ENCODE assay signal across 10 cellular contexts in genomic region chr9:79477955-79478751, GRCh38.
A peak's percentile ranks its signal among the peaks of the same experiment; 100 is the strongest.
DNase-seq lines count a peak whose midpoint lies in the region; ATAC-seq, FAIRE-seq and TF ChIP-seq lines count a peak whose summit lies in the region.
"Had no signal": no experiment of that assay in that cellular context is flagged by ENCODE, and none has a peak within 500 bp of the region (broad histone marks: within the 10 kb centered on the region; RNA-seq: fewer than 3 reads in every experiment).

No MANE protein-coding gene starts in this region.

- H3K27me3 Mint-ChIP-seq in CD4-positive, alpha-beta T cell = no peaks in the 10 kb centered on the region
- no peaks in the 10 kb centered on the region for H3K27me3 Mint-ChIP-seq in CD14-positive monocyte (ENCODE audit: low read depth in 3 of 3)

- H3K27me3 ChIP-seq in CD4-positive, alpha-beta T cell (ENCODE audit: control insufficient read depth, insufficient read depth, low read length) = no peaks in the 10 kb centered on the region
- H3K27me3 ChIP-seq in iPS DF 6.9 (ENCODE audit: control insufficient read depth, insufficient read depth, low read length) = no peaks in the 10 kb centered on the region

- no peaks in the 10 kb centered on the region for H3K9me3 ChIP-seq in CD4-positive, alpha-beta T cell (ENCODE audit: control insufficient read depth, low read length)
- H3K9me3 ChIP-seq in iPS DF 6.9 (ENCODE audit: control insufficient read depth, insufficient read depth, low read length) = no peaks in the 10 kb centered on the region

- no peaks in the 10 kb centered on the region for H3K4me1 Mint-ChIP-seq in CD4-positive, alpha-beta T cell (ENCODE audit: low read depth)
- peaks cover 2% of the 10 kb centered on the region for H3K4me1 Mint-ChIP-seq in CD14-positive monocyte

- H3K36me3 ChIP-seq in iPS DF 6.9 (ENCODE audit: control insufficient read depth, insufficient read depth, low read length) = no peaks in the 10 kb centered on the region

- no peaks in the 10 kb centered on the region for H3K9me3 Mint-ChIP-seq in CD4-positive, alpha-beta T cell
- peaks cover 0 to 4% (median 0%) of the 10 kb centered on the region in 7 donors for H3K9me3 Mint-ChIP-seq in CD14-positive monocyte

- CTCF ChIA-PET in CD4-positive, alpha-beta T cell (lab: Charles Lee) = interaction anchor here (1.0 to 1.3 kb wide), 2 partner anchors 8 to 11 kb away, joined by 3 read pairs; no protein-coding TSS in a partner anchor

- intact Hi-C loops in CD4-positive, alpha-beta T cell (cut with DNase I, micrococcal nuclease) = loop anchor here (5.0 to 10.0 kb wide), 3 partner anchors 87 to 469 kb away; no protein-coding TSS in a partner anchor
- intact Hi-C loops in CD14-positive monocyte (cut with micrococcal nuclease) = no loop called here

- TF ChIP-seq CTCF in CD4-positive, alpha-beta T cell (IDR thresholded peaks at IDR 0.05) = peak; percentile 51
- TF ChIP-seq CTCF in CD14-positive monocyte (IDR thresholded peaks at IDR 0.05) = no peak

- no peak overlapping the region for H3K4me3 Mint-ChIP-seq in CD4-positive, alpha-beta T cell
- H3K4me3 Mint-ChIP-seq in CD14-positive monocyte = no peak overlapping the region

- H3K27ac ChIP-seq in CD4-positive, alpha-beta T cell (ENCODE audit: low read depth, low read length) = no peak overlapping the region
- no peak overlapping the region for H3K27ac ChIP-seq in iPS DF 6.9 (ENCODE audit: low read length)

- peak; percentile 62 for ATAC-seq in CD4-positive, alpha-beta T cell (ENCODE audit: poor library complexity)
- ATAC-seq in GM19043 (IDR thresholded peaks at IDR 0.05; ENCODE audit: low read depth, unreplicated experiment) = peak; percentile 56
- ATAC-seq: K562 had no signal

- no peak for FAIRE-seq in urothelium cell line (lab: Jason Lieb, UNC)
- FAIRE-seq: K562 had no signal

- in situ Hi-C loops in ACHN (cut with HindIII; ENCODE audit: low pct_ligation_motif_present, low pct_unique_long_range_greater_than_20kb, low sequenced_read_pairs) = no loop called here

- POLR2A ChIA-PET in CD4-positive, alpha-beta T cell (lab: Charles Lee) = interaction anchor here (1.2 kb wide), 1 partner anchor 93 kb away, joined by 4 read pairs; the partner anchor contains the start of gene TLE4

- no peak overlapping the region for H3K4me3 ChIP-seq in iPS DF 6.9 (ENCODE audit: low read length)
- H3K4me3 ChIP-seq: K562, lung had no signal

- H3K4me1 ChIP-seq in iPS DF 6.9 (ENCODE audit: control insufficient read depth, insufficient read depth, low read length) = no peaks in the 10 kb centered on the region

- no peaks in the 10 kb centered on the region for H3K36me3 Mint-ChIP-seq in CD4-positive, alpha-beta T cell (ENCODE audit: low read depth)
- no peaks in the 10 kb centered on the region for H3K36me3 Mint-ChIP-seq in CD14-positive monocyte

- DNase-seq in CD4-positive, alpha-beta T cell = peak in 3 of 10 experiments; percentile 4 to 18 (median 8)
- peak; percentile 21 for DNase-seq in HT1080 (ENCODE audit: low read depth)
- peak; percentile 2 for DNase-seq in activated T-cell treated with anti-CD3 and anti-CD28 coated beads for 24 hours (ENCODE audit: low read depth)
- peak; percentile 35 for DNase-seq in iPS DF 6.9 (ENCODE audit: low read depth, low spot score)
- DNase-seq in urothelium cell line (ENCODE audit: low spot score) = peak; percentile 6
- no peak for DNase-seq in CD14-positive monocyte (ENCODE audit: low spot score)
- no peak for DNase-seq in ACHN

- no CpG with 5 or more reads among the region's 5 CpGs for WGBS in iPS DF 6.9 (ENCODE audit: insufficient coverage, insufficient read length)

- H3K27ac Mint-ChIP-seq in CD4-positive, alpha-beta T cell = no peak overlapping the region
- H3K27ac Mint-ChIP-seq in CD14-positive monocyte = peak overlapping the region in 1 of 7 donors; percentile 36

Comparison
In these comparisons a context has a peak if more than half of its experiments do, and no peak if none do; other contexts are left out.
1. DNase-seq: peak in HT1080 (single experiment), activated T-cell treated with anti-CD3 and anti-CD28 coated beads for 24 hours (single experiment), iPS DF 6.9 (single experiment) and urothelium cell line (single experiment); none in CD14-positive monocyte (single experiment) and ACHN (single experiment).
2. intact Hi-C loops: an anchor here in CD4-positive, alpha-beta T cell (5.0 to 10.0 kb wide); none called in CD14-positive monocyte.